ENCODE assay signal across 29 cellular contexts in the genomic region with DNA sequence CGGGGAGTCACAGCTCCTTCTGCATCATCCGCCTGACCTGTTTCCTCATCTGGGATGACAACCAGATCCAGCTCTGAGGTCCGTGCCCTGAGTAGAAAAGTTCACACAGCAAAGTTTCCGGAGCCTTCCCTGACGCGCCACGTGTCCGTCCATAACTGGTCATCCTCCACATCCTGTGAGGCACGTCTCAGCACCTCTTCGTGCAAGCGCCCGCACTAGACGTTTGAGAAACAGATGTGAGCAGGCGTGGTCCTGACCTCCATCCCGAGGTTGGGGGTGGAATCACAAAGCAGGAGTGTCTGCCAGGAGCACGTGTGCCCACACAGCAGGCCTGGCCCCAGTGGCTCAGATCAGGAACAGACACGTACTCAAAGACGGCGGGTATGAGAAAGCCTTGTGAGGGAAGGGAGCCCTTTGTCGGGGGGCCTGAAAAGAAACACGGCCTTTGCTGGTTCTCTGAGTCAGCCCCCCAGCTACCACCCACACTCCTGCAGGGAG.
"Had no signal": no experiment of that assay in that cellular context is flagged by ENCODE, and none has a peak within 500 bp of the region (broad histone marks: within the 10 kb centered on the region; RNA-seq: fewer than 3 reads in every experiment).

No MANE protein-coding gene starts in this region.

- H3K27me3 ChIP-seq: brain microvascular endothelial cell had no signal

- H3K9me3 Mint-ChIP-seq: activated CD4-positive, alpha-beta memory T cell treated with anti-CD3 and anti-CD28 coated beads for 36 hours; activated T-cell treated with anti-CD3 and anti-CD28 coated beads, Interleukin-2, amount 50 U/mL, for 4 hours; activated T-helper 1 cell treated with anti-CD3 and anti-CD28 coated beads, Interleukin-12 subunit alpha, Interleukin-12 subunit beta, Interleukin-2, Interleukin-4 antibody, amounts not matched to agents 30 ng/mL and 10 ng/mL and 1 ng/mL, durations not matched to agents 14 hours and 24 hours and 36 hours; T-helper 1 cell treated with Interleukin-12 subunit alpha and Interleukin-12 subunit beta and Interleukin-4 antibody, amounts not matched to agents 30 μg/mL and 1 μg/mL, for 36 hours; T-helper 2 cell treated with Interferon-gamma antibody and Interleukin-4, amounts not matched to agents 5 μg/mL and 100 μg/mL, for 36 hours had no signal

- H3K36me3 ChIP-seq: brain microvascular endothelial cell, SJCRH30 had no signal

- H3K4me3 ChIP-seq: SJCRH30, SK-N-MC had no signal

- H3K9me3 ChIP-seq: SJCRH30 had no signal

- H3K4me1 ChIP-seq: SJCRH30 had no signal

- H3K27ac ChIP-seq: brain microvascular endothelial cell, SJCRH30, SK-N-MC had no signal

- H3K36me3 Mint-ChIP-seq: activated CD4-positive, alpha-beta memory T cell treated with anti-CD3 and anti-CD28 coated beads for 36 hours; activated naive CD8-positive, alpha-beta T cell treated with anti-CD3 and anti-CD28 coated beads for 36 hours had no signal

- H3K27ac Mint-ChIP-seq: activated CD4-positive, alpha-beta memory T cell treated with anti-CD3 and anti-CD28 coated beads for 36 hours; activated naive CD8-positive, alpha-beta T cell treated with anti-CD3 and anti-CD28 coated beads for 36 hours; activated T-helper 1 cell treated with anti-CD3 and anti-CD28 coated beads, Interleukin-12 subunit alpha, Interleukin-12 subunit beta, Interleukin-2, Interleukin-4 antibody, amounts not matched to agents 30 ng/mL and 10 ng/mL and 1 ng/mL, durations not matched to agents 14 hours and 24 hours and 36 hours; T-helper 1 cell treated with Interleukin-12 subunit alpha and Interleukin-12 subunit beta and Interleukin-4 antibody, amounts not matched to agents 30 μg/mL and 1 μg/mL, for 36 hours; T-helper 2 cell treated with Interferon-gamma antibody and Interleukin-4, amounts not matched to agents 5 μg/mL and 100 μg/mL, for 36 hours had no signal

- ATAC-seq: activated T-cell treated with anti-CD3 and anti-CD28 coated beads, Interleukin-2, amount 50 U/mL, for 4 hours; PC-3 had no signal

- H3K27me3 Mint-ChIP-seq: activated CD4-positive, alpha-beta memory T cell treated with anti-CD3 and anti-CD28 coated beads for 36 hours; activated naive CD8-positive, alpha-beta T cell treated with anti-CD3 and anti-CD28 coated beads for 36 hours had no signal

- DNase-seq: activated CD4-positive, alpha-beta memory T cell treated with anti-CD3 and anti-CD28 coated beads for 36 hours; activated CD4-positive, alpha-beta T cell treated with anti-CD3 and anti-CD28 coated beads, Interleukin-2, amount 50 U/mL, for 1 hour; activated CD8-positive, alpha-beta memory T cell treated with anti-CD3 and anti-CD28 coated beads, Interleukin-2, amount 50 U/mL, for 4 hours; activated effector memory CD4-positive, alpha-beta T cell treated with Interleukin-2 at 50 U/mL for 16 hours; activated naive CD4-positive, alpha-beta T cell; activated naive CD4-positive, alpha-beta T cell treated with anti-CD3 and anti-CD28 coated beads, Interleukin-2, amount 50 U/mL, for 16 hours; activated naive CD8-positive, alpha-beta T cell treated with anti-CD3 and anti-CD28 coated beads for 36 hours; activated T-cell treated with anti-CD3 and anti-CD28 coated beads for 4 hours; activated T-cell treated with anti-CD3 and anti-CD28 coated beads, Interleukin-2, amount 50 U/mL, for 4 hours; amniotic stem cell; brain microvascular endothelial cell; central memory CD4-positive, alpha-beta T cell; Karpas-422; KBM-7; NCI-H1105 treated with DMSO at 0.1 percent for 48 hours; NCI-H1436; NCI-H1694; NCI-H1930; NCI-H2081 treated with DMSO at 0.1 percent for 48 hours; NCI-H226; NCI-H446 treated with DMSO at 0.1 percent for 48 hours; NCI-H524 treated with DMSO at 0.1 percent for 48 hours; PC-3; SHP77; SJCRH30 had no signal

- H3K4me3 Mint-ChIP-seq: activated CD4-positive, alpha-beta memory T cell treated with anti-CD3 and anti-CD28 coated beads for 36 hours; activated naive CD8-positive, alpha-beta T cell treated with anti-CD3 and anti-CD28 coated beads for 36 hours; activated T-cell treated with anti-CD3 and anti-CD28 coated beads, Interleukin-2, amount 50 U/mL, for 4 hours; activated T-helper 1 cell treated with anti-CD3 and anti-CD28 coated beads, Interleukin-12 subunit alpha, Interleukin-12 subunit beta, Interleukin-2, Interleukin-4 antibody, amounts not matched to agents 30 ng/mL and 10 ng/mL and 1 ng/mL, durations not matched to agents 14 hours and 24 hours and 36 hours; T-helper 1 cell treated with Interleukin-12 subunit alpha and Interleukin-12 subunit beta and Interleukin-4 antibody, amounts not matched to agents 30 μg/mL and 1 μg/mL, for 36 hours; T-helper 2 cell treated with Interferon-gamma antibody and Interleukin-4, amounts not matched to agents 5 μg/mL and 100 μg/mL, for 36 hours had no signal
